8 cellular contexts compared by ENCODE assay signal in the genomic region with DNA sequence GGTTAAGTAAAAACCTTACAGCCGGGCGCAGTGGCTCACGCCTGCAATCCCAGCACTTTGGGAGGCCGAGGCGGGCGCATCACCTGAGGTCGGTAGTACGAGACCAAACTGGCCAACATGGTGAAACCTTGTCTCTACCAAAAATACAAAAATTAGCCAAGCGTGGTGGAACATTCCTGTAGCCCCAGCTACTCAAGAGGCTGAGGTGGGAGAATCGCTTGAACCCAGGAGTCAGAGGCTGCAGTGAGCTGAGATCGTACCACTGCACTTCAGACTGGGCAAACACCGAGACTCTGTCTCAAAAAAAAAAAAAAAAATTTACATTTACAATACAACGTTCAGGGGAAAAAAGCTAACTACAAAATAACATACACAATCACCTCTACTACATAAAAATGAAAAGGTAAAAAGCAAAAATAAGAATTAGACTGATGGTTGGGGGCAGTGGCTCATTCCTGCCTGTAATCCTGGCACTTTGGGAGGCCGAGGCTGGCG. TPM values are rescaled to one million over a fixed set of nuclear protein-coding genes. Genes with fewer than 3 reads are reported as not detected.
DNase-seq lines count a peak whose midpoint lies in the region; ATAC-seq and TF ChIP-seq lines count a peak whose summit lies in the region.
"Not testable (repeated sequence)": the region's sequence is repeated elsewhere in the genome, so short reads cannot be mapped to it uniquely, and the experiment has no call there.

No MANE protein-coding gene starts in this region.

- not testable (repeated sequence) for H2AFZ ChIP-seq in H9 (ENCODE audit: low read length); PC-3 (ENCODE audit: low read length)

- H3K4me3 ChIP-seq in BLaER1; PC-3 (ENCODE audit: low read length); testis: not testable (repeated sequence)
- peak overlapping the region; percentile 80 to 98 for H3K4me3 ChIP-seq in foreskin fibroblast (ENCODE audit: low read depth in 1 of 2, low read length in 2 of 2)

- H2BK20ac ChIP-seq in H9 (ENCODE audit: low read depth, low read length, poor library complexity, severe bottlenecking): not testable (repeated sequence)

- H2BK15ac ChIP-seq in H9 (ENCODE audit: low read depth, low read length): not testable (repeated sequence)

- intact Hi-C loops in PC-3 (cut with micrococcal nuclease): loop anchor here (5.0 kb wide), 2 partner anchors 38 to 68 kb away; no protein-coding TSS in a partner anchor
- intact Hi-C loops in testis (cut with DNase I; ENCODE audit: low total_unique reads): not testable (repeated sequence)

- H3K23me2 ChIP-seq in H9 (ENCODE audit: insufficient read length, low read depth, low read length, poor library complexity, severe bottlenecking): peaks cover 20% of the 10 kb centered on the region

- not testable (repeated sequence) for H3K27me3 Mint-ChIP-seq in H9 (ENCODE audit: low read depth); activated T-cell treated with anti-CD3 and anti-CD28 coated beads, Interleukin-2, amount 50 U/mL, for 24 hours; neural crest cell (ENCODE audit: low read depth)
- peaks cover 14% of the 10 kb centered on the region for H3K27me3 Mint-ChIP-seq in brain

- H3K79me2 ChIP-seq in H9 (ENCODE audit: insufficient read depth, low read length): peaks cover 33% of the 10 kb centered on the region; the same call in 1 of the 2 replicates
- H3K79me2 ChIP-seq in PC-3 (ENCODE audit: low read length): peaks cover 93% of the 10 kb centered on the region

- peaks cover 33% of the 10 kb centered on the region for H3K4me1 ChIP-seq in BLaER1
- not testable (repeated sequence) for H3K4me1 ChIP-seq in H9 (ENCODE audit: insufficient read depth, low read length)
- peaks cover 41% of the 10 kb centered on the region for H3K4me1 ChIP-seq in PC-3 (ENCODE audit: insufficient read depth, low read length)
- peaks cover 38% of the 10 kb centered on the region for H3K4me1 ChIP-seq in testis

- WGBS in H9 (ENCODE audit: extremely low coverage, insufficient read length, low lambda C conversion rate): no CpG with 5 or more reads among the region's 15 CpGs
- WGBS in testis, 2 donors: 61 to 68% methylated on average over 15 of the region's 15 CpGs

- not testable (repeated sequence) for H3K9me2 ChIP-seq in PC-3 (replicated peaks; ENCODE audit: low read length)

- not testable (repeated sequence) for H2BK5ac ChIP-seq in H9 (ENCODE audit: insufficient read length, low read length)

- H3K27ac Mint-ChIP-seq in H9: peak overlapping the region in 2 of 3 experiments; percentile 15 to 36; a peak in 3 of 7 replicates
- H3K27ac Mint-ChIP-seq in activated T-cell treated with anti-CD3 and anti-CD28 coated beads, Interleukin-2, amount 50 U/mL, for 24 hours; neural crest cell (ENCODE audit: unreplicated experiment): not testable (repeated sequence)
- peak overlapping the region in 3 of 5 experiments; percentile 82 to 100 (median 85) for H3K27ac Mint-ChIP-seq in brain

- not testable (repeated sequence) for H2BK120ac ChIP-seq in H9 (ENCODE audit: low read depth, low read length, poor library complexity, severe bottlenecking)

- POLR2A ChIA-PET in PC-3 (lab: Charles Lee; ENCODE audit: unreplicated experiment): not testable (repeated sequence)

- H2AK5ac ChIP-seq in H9 (ENCODE audit: insufficient read length, low read length): not testable (repeated sequence)

- peak overlapping the region; percentile 97 for H3K4me2 ChIP-seq in BLaER1
- H3K4me2 ChIP-seq in H9 (ENCODE audit: insufficient read depth, insufficient read length, low read length): not testable (repeated sequence)
- peak overlapping the region; percentile 89 for H3K4me2 ChIP-seq in PC-3 (ENCODE audit: low read length)

- H3T11ph ChIP-seq in H9 (ENCODE audit: low read length): not testable (repeated sequence)

- H3K79me1 ChIP-seq in H9 (ENCODE audit: insufficient read depth, low read depth, low read length, poor library complexity, severe bottlenecking): not testable (repeated sequence)

- not testable (repeated sequence) for TF ChIP-seq CTCF in H9 (conservative IDR thresholded peaks at IDR 0.05); PC-3 (conservative IDR thresholded peaks at IDR 0.05; ENCODE audit: low read depth, low read length); brain (conservative IDR thresholded peaks at IDR 0.05); foreskin fibroblast (IDR thresholded peaks at IDR 0.05; ENCODE audit: low read depth, low read length); neural crest cell (conservative IDR thresholded peaks at IDR 0.05); testis (IDR thresholded peaks at IDR 0.05)

- H3K36me3 Mint-ChIP-seq in H9 (ENCODE audit: insufficient read depth in 1 of 3, low read depth in 3 of 3); brain; neural crest cell (ENCODE audit: low read depth): not testable (repeated sequence)
- H3K36me3 Mint-ChIP-seq in activated T-cell treated with anti-CD3 and anti-CD28 coated beads, Interleukin-2, amount 50 U/mL, for 24 hours (ENCODE audit: low read depth): peaks cover 28% of the 10 kb centered on the region

- not testable (repeated sequence) for H4K5ac ChIP-seq in H9 (ENCODE audit: insufficient read length, low read depth, low read length)

- ATAC-seq in PC-3: not testable (repeated sequence)

- not testable (repeated sequence) for H3K18ac ChIP-seq in H9 (ENCODE audit: insufficient read length, low read depth, low read length)

- CTCF ChIA-PET in PC-3 (lab: Charles Lee): interaction anchor here (0.6 kb wide), 1 partner anchor 321 kb away, joined by 4 read pairs; no protein-coding TSS in a partner anchor

- not testable (repeated sequence) for H3K9me3 ChIP-seq in BLaER1; H9 (ENCODE audit: control insufficient read depth, low read depth, low read length); PC-3 (ENCODE audit: low read length); testis

- H4K91ac ChIP-seq in H9 (ENCODE audit: insufficient read length, low read depth, low read length): not testable (repeated sequence)

- DNase-seq in H9; PC-3; activated T-cell treated with anti-CD3 and anti-CD28 coated beads, Interleukin-2, amount 50 U/mL, for 24 hours; foreskin fibroblast; neural crest cell (ENCODE audit: low read depth, low spot score): not testable (repeated sequence)
- peak; percentile 21 for DNase-seq in testis

- not testable (repeated sequence) for H3K23ac ChIP-seq in H9 (ENCODE audit: insufficient read length, low read depth, low read length)

- not testable (repeated sequence) for H3K36me3 ChIP-seq in BLaER1; PC-3 (ENCODE audit: low read depth, low read length); testis (ENCODE audit: low read depth, missing control alignments)

- not testable (repeated sequence) for H3K4ac ChIP-seq in H9 (ENCODE audit: low read depth, low read length)

- not testable (repeated sequence) for BruUV-seq in PC-3 (replicated peaks; lab: Mats Ljungman, UMichigan)

- not testable (repeated sequence) for H3K27me3 ChIP-seq in BLaER1; H9 (ENCODE audit: insufficient read depth, low read length); PC-3 (ENCODE audit: low read length); testis

- not testable (repeated sequence) for H3K14ac ChIP-seq in H9 (ENCODE audit: insufficient read depth, low read length)

- H3K56ac ChIP-seq in H9 (ENCODE audit: insufficient read length, low read depth, low read length): not testable (repeated sequence)

- H3K27ac ChIP-seq in BLaER1; H9 (ENCODE audit: insufficient read length, low read depth, low read length); PC-3 (ENCODE audit: low read length): not testable (repeated sequence)
- peak overlapping the region in 1 of 2 donors; percentile 20 for H3K27ac ChIP-seq in testis

- not testable (repeated sequence) for H3K9me3 Mint-ChIP-seq in H9; activated T-cell treated with anti-CD3 and anti-CD28 coated beads, Interleukin-2, amount 50 U/mL, for 24 hours; brain; neural crest cell

- H4K20me1 ChIP-seq in BLaER1: peaks cover 80% of the 10 kb centered on the region
- not testable (repeated sequence) for H4K20me1 ChIP-seq in H9 (ENCODE audit: control insufficient read depth, insufficient read depth, insufficient read length)
- peaks cover 32% of the 10 kb centered on the region for H4K20me1 ChIP-seq in PC-3 (ENCODE audit: low read length)

- H3K4me3 Mint-ChIP-seq in H9: peak overlapping the region in 1 of 2 experiments; percentile 64; a peak in 2 of 5 replicates
- peak overlapping the region; percentile 4 for H3K4me3 Mint-ChIP-seq in activated T-cell treated with anti-CD3 and anti-CD28 coated beads, Interleukin-2, amount 50 U/mL, for 24 hours
- H3K4me3 Mint-ChIP-seq in brain: peak overlapping the region; percentile 98 to 100 (median 100)
- H3K4me3 Mint-ChIP-seq in neural crest cell: peak overlapping the region; percentile 79

- H2BK12ac ChIP-seq in H9 (ENCODE audit: insufficient read length, low read depth, low read length): not testable (repeated sequence)

- H4K8ac ChIP-seq in H9 (replicated peaks; ENCODE audit: insufficient read length, low read depth, low read length): not testable (repeated sequence)

- H3K9ac ChIP-seq in BLaER1: peak overlapping the region; percentile 29; the same call in 1 of the 2 replicates
- H3K9ac ChIP-seq in H9 (ENCODE audit: extremely low read depth, insufficient read length, low read length); PC-3 (ENCODE audit: low read length): not testable (repeated sequence)

- TF ChIP-seq POLR2A in testis (IDR thresholded peaks at IDR 0.05): not testable (repeated sequence)

- H3K4me1 Mint-ChIP-seq in H9 (peaks cover 21 to 29% of the 10 kb centered on the region in 2 experiments), brain (peaks cover 53% of the 10 kb centered on the region), neural crest cell (peaks cover 37% of the 10 kb centered on the region)
- peaks cover 48% of the 10 kb centered on the region for H3K4me1 Mint-ChIP-seq in activated T-cell treated with anti-CD3 and anti-CD28 coated beads, Interleukin-2, amount 50 U/mL, for 24 hours (ENCODE audit: low read depth)

- not testable (repeated sequence) for H3F3A ChIP-seq in PC-3 (ENCODE audit: low read length, unreplicated experiment)

RNA-seq across cellular contexts. Expression of gene ATXN2, which starts 3.7 kb away (rescaled TPM):
- total RNA-seq in H9 (2021): 70.5 and 72.9 TPM in 2 replicates
- 17.2 and 24.3 TPM in 2 replicates for total RNA-seq in PC-3 (2014; rRNA removed)
- polyA plus RNA-seq in brain (ENCODE audit: insufficient read depth, low read depth, low replicate concordance): 38.0 TPM
- 69.2 and 71.0 TPM in 2 replicates for total RNA-seq in neural crest cell
- total RNA-seq in testis: 100 to 1,000 TPM; 145 to 165 TPM
- 61.4 TPM for polyA plus RNA-seq in testis (ENCODE audit: insufficient read depth, low read depth, low replicate concordance)
